In the genomic region with DNA sequence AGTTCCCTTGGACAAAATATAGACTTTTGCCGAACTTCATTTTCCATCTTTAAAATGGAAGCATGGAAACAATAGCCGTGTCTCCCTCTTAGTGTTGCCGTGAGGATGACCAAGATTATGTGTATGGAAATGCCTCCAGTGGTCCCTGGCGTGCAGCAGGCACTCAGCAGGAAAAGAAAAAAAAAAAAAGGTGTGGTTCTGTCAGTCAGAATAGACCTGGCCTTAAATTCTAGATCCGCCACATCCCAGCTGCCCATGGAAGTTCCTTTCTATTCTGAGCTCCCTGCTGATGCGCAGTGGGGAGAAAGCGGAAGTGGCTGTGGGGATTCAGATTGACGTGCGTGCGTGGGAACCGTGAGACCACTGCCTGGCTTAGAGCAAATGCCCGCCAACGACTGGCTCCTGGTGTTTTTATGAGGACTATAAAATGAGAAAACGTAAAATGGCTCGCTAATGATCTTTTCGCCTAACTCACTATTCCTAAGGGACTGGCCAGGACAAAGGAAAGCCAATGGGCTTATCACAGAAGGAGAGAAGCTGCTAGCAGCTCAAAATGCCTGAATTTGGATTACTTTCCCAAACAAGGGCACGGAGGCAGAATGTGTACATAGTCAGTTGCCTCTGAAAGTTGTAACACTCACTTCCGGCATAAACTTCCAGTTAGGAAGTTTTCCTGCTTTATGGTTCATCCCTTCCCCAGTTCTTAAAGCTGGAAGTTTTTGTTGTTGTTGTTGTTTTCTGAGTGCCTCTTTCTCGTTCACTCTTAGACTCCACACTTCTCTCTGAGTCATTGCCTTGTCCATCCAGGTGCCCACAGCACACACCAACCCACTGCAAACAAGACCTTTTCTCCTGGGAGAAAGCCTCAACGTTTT, we compare ENCODE assay signal across 16 cellular contexts. TPM values are rescaled to one million over a fixed set of nuclear protein-coding genes. Genes with fewer than 3 reads are reported as not detected.
A peak's percentile ranks its signal among the peaks of the same experiment; 100 is the strongest.
DNase-seq lines count a peak whose midpoint lies in the region; ATAC-seq and TF ChIP-seq lines count a peak whose summit lies in the region.
"Had no signal": no experiment of that assay in that cellular context is flagged by ENCODE, and none has a peak within 500 bp of the region (broad histone marks: within the 10 kb centered on the region; RNA-seq: fewer than 3 reads in every experiment).

No MANE protein-coding gene starts in this region.

- H3K4me3 ChIP-seq in GM23338 (no peak overlapping the region), esophagus muscularis mucosa (no peak overlapping the region), neural progenitor cell (no peak overlapping the region), mammary epithelial cell (replicated peaks in 1 of 3; ENCODE audit: insufficient read depth in 1 of 3, low read depth in 2 of 3, low read length in 3 of 3) (no peak overlapping the region), heart right ventricle (no peak overlapping the region), mucosa of descending colon (no peak overlapping the region)
- H3K4me3 ChIP-seq: BLaER1 had no signal

- CTCF ChIA-PET in mammary epithelial cell (lab: Charles Lee; ENCODE audit: low non-redundant PET): no interaction called here

- peaks cover 41% of the 10 kb centered on the region for H3K4me1 Mint-ChIP-seq in GM23338
- peaks cover 11% of the 10 kb centered on the region for H3K4me1 Mint-ChIP-seq in neural progenitor cell

- H3K36me3 Mint-ChIP-seq in GM23338 (ENCODE audit: low read depth) (no peaks in the 10 kb centered on the region), neural progenitor cell (no peaks in the 10 kb centered on the region)

- no peak overlapping the region for H3K9ac ChIP-seq in neural progenitor cell
- H3K9ac ChIP-seq in mammary epithelial cell (ENCODE audit: insufficient read depth, low read length): no peak overlapping the region
- H3K9ac ChIP-seq: BLaER1 had no signal

- DNase-seq in GM23338 (ENCODE audit: low spot score): no peak
- DNase-seq in KBM-7: peak; percentile 14
- peak; percentile 50 for DNase-seq in esophagus muscularis mucosa (ENCODE audit: extremely low spot score)
- DNase-seq in neural progenitor cell (ENCODE audit: low spot score): no peak
- no peak for DNase-seq in mammary epithelial cell
- no peak for DNase-seq in heart right ventricle
- DNase-seq in mucosa of descending colon: no peak
- DNase-seq: DMS 273 treated with DMSO at 0.1 percent for 48 hours, EL, HCEC 1CT, NCI-H1048, NCI-H446 treated with DMSO at 0.1 percent for 48 hours, NCI-H82, Right ventricle myocardium superior had no signal

- no peak for TF ChIP-seq CTCF in GM23338 (conservative IDR thresholded peaks at IDR 0.05; ENCODE audit: low read depth in 2 of 2)
- TF ChIP-seq CTCF in esophagus muscularis mucosa (IDR thresholded peaks at IDR 0.05): no peak
- TF ChIP-seq CTCF in neural progenitor cell (IDR thresholded peaks at IDR 0.05): no peak
- no peak for TF ChIP-seq CTCF in mammary epithelial cell (conservative IDR thresholded peaks at IDR 0.05 in 1 of 2, IDR thresholded peaks at IDR 0.05 in 1 of 2; ENCODE audit: extremely low read depth in 1 of 2, insufficient read depth in 1 of 2, low read depth in 1 of 2, low read length in 2 of 2)
- no peak for TF ChIP-seq CTCF in heart right ventricle (IDR thresholded peaks at IDR 0.05)
- TF ChIP-seq CTCF in mucosa of descending colon (IDR thresholded peaks at IDR 0.05): no peak

- H3K9me2 ChIP-seq in GM23338 (ENCODE audit: insufficient read depth): no peaks in the 10 kb centered on the region

- H3K27ac Mint-ChIP-seq in GM23338: no peak overlapping the region
- no peak overlapping the region for H3K27ac Mint-ChIP-seq in neural progenitor cell

- H3K27me3 ChIP-seq in GM23338 (ENCODE audit: insufficient read depth): no peaks in the 10 kb centered on the region
- H3K27me3 ChIP-seq in esophagus muscularis mucosa: peaks cover 0 to 19% (median 0%) of the 10 kb centered on the region in 4 donors
- no peaks in the 10 kb centered on the region for H3K27me3 ChIP-seq in neural progenitor cell
- H3K27me3 ChIP-seq in mammary epithelial cell (ENCODE audit: insufficient read depth, low read length): no peaks in the 10 kb centered on the region
- H3K27me3 ChIP-seq in heart right ventricle: peaks cover 0 to 14% (median 6%) of the 10 kb centered on the region in 7 donors
- H3K27me3 ChIP-seq: BLaER1 had no signal

- TF ChIP-seq POLR2A in esophagus muscularis mucosa (IDR thresholded peaks at IDR 0.05; ENCODE audit: low read depth): no peak

- no peaks in the 10 kb centered on the region for H3K9me3 ChIP-seq in esophagus muscularis mucosa
- H3K9me3 ChIP-seq in neural progenitor cell (ENCODE audit: low read depth): no peaks in the 10 kb centered on the region
- H3K9me3 ChIP-seq in mammary epithelial cell (replicated peaks; ENCODE audit: insufficient read depth, low read length): peaks cover 16% of the 10 kb centered on the region
- no peaks in the 10 kb centered on the region for H3K9me3 ChIP-seq in heart right ventricle
- no peaks in the 10 kb centered on the region for H3K9me3 ChIP-seq in mucosa of descending colon
- H3K9me3 ChIP-seq: BLaER1 had no signal

- H3K4me2 ChIP-seq in GM23338 (peak overlapping the region; percentile 2; the same call in 1 of the 2 replicates), neural progenitor cell (peak overlapping the region; percentile 47), mammary epithelial cell (ENCODE audit: insufficient read depth, low read depth, low read length) (no peak overlapping the region)
- H3K4me2 ChIP-seq: BLaER1 had no signal

- H3K27me3 Mint-ChIP-seq in GM23338 (ENCODE audit: insufficient read depth, low read depth, poor library complexity) (peaks cover 7% of the 10 kb centered on the region), neural progenitor cell (ENCODE audit: insufficient read depth, low read depth) (peaks cover 7% of the 10 kb centered on the region)

- H3F3A ChIP-seq in GM23338 (replicated peaks; ENCODE audit: low read depth): no peaks in the 10 kb centered on the region
- H3F3A ChIP-seq in neural progenitor cell (ENCODE audit: low read depth): no peaks in the 10 kb centered on the region

- TF ChIP-seq EP300 in esophagus muscularis mucosa (IDR thresholded peaks at IDR 0.05): no peak

- H3K36me3 ChIP-seq in GM23338 (ENCODE audit: insufficient read depth) (no peaks in the 10 kb centered on the region), esophagus muscularis mucosa (no peaks in the 10 kb centered on the region), neural progenitor cell (no peaks in the 10 kb centered on the region), mammary epithelial cell (ENCODE audit: insufficient read depth, low read length) (no peaks in the 10 kb centered on the region), heart right ventricle (no peaks in the 10 kb centered on the region), mucosa of descending colon (ENCODE audit: low read depth) (no peaks in the 10 kb centered on the region)
- H3K36me3 ChIP-seq: BLaER1 had no signal

- peak; percentile 36; the same call in 1 of the 3 replicates for ATAC-seq in GM23338
- no peak for ATAC-seq in heart right ventricle
- no peak for ATAC-seq in mucosa of descending colon
- ATAC-seq: Panc1 had no signal

- WGBS in esophagus muscularis mucosa: 80% methylated on average over 20 of the region's 20 CpGs
- 48% methylated on average over 19 of the region's 20 CpGs for WGBS in mammary epithelial cell (ENCODE audit: low coverage, missing lambda C conversion rate)
- WGBS in heart right ventricle, 2 donors: 80 to 83% methylated on average over 20 of the region's 20 CpGs

- no peaks in the 10 kb centered on the region for H4K20me1 ChIP-seq in GM23338 (replicated peaks; ENCODE audit: insufficient read depth)
- no peaks in the 10 kb centered on the region for H4K20me1 ChIP-seq in neural progenitor cell (ENCODE audit: low read depth)
- no peaks in the 10 kb centered on the region for H4K20me1 ChIP-seq in mammary epithelial cell (ENCODE audit: insufficient read depth, low read length)
- H4K20me1 ChIP-seq: BLaER1 had no signal

- H3K9me3 Mint-ChIP-seq in GM23338: no peaks in the 10 kb centered on the region
- H3K9me3 Mint-ChIP-seq in neural progenitor cell: no peaks in the 10 kb centered on the region

- no peak overlapping the region for H3K4me3 Mint-ChIP-seq in GM23338
- H3K4me3 Mint-ChIP-seq in neural progenitor cell: no peak overlapping the region

- dilution Hi-C loops in mammary epithelial cell (cut with HindIII; ENCODE audit: low sequenced_read_pairs): no loop called here

- no TSS peak for BruUV-seq in mammary epithelial cell (replicated peaks; lab: Mats Ljungman, UMichigan)

- H3K79me2 ChIP-seq in GM23338 (replicated peaks; ENCODE audit: insufficient read depth) (no peaks in the 10 kb centered on the region), neural progenitor cell (ENCODE audit: low read depth) (no peaks in the 10 kb centered on the region), mammary epithelial cell (ENCODE audit: insufficient read depth, low read length) (no peaks in the 10 kb centered on the region)

- H3K4me1 ChIP-seq in GM23338 (ENCODE audit: insufficient read depth) (peaks cover 28% of the 10 kb centered on the region; the same call in 1 of the 2 replicates), esophagus muscularis mucosa (no peaks in the 10 kb centered on the region), neural progenitor cell (peaks cover 15% of the 10 kb centered on the region), mammary epithelial cell (ENCODE audit: insufficient read depth, low read length) (no peaks in the 10 kb centered on the region), heart right ventricle (peaks cover 0 to 10% (median 0%) of the 10 kb centered on the region in 9 donors), mucosa of descending colon (ENCODE audit: low read depth) (no peaks in the 10 kb centered on the region)
- H3K4me1 ChIP-seq: BLaER1 had no signal

- H3K27ac ChIP-seq in GM23338 (ENCODE audit: low read depth): no peak overlapping the region
- no peak overlapping the region for H3K27ac ChIP-seq in esophagus muscularis mucosa (replicated peaks in 1 of 4)
- H3K27ac ChIP-seq in neural progenitor cell: no peak overlapping the region
- H3K27ac ChIP-seq in mammary epithelial cell (ENCODE audit: insufficient read depth, low read depth, low read length): no peak overlapping the region
- H3K27ac ChIP-seq in heart right ventricle: no peak overlapping the region
- H3K27ac ChIP-seq: BLaER1 had no signal

- in situ Hi-C loops in KBM-7 (cut with MboI; ENCODE audit: low pct_unique_long_range_greater_than_20kb, low sequenced_read_pairs): no loop called here
- in situ Hi-C loops in mammary epithelial cell (cut with MboI; ENCODE audit: low sequenced_read_pairs in 2 of 2): no loop called here

- intact Hi-C loops in esophagus muscularis mucosa (cut with DNase I) (no loop called here), mammary epithelial cell (cut with micrococcal nuclease) (no loop called here), heart right ventricle (cut with DNase I) (no loop called here), mucosa of descending colon (cut with DNase I, micrococcal nuclease) (no loop called here)

- peak overlapping the region; percentile 89 for H2AFZ ChIP-seq in GM23338
- H2AFZ ChIP-seq in neural progenitor cell (replicated peaks): peak overlapping the region; percentile 89
- H2AFZ ChIP-seq in mammary epithelial cell (ENCODE audit: low read depth, low read length): no peak overlapping the region

RNA-seq across cellular contexts. Expression of gene PDE10A, which starts 11.4 kb away (rescaled TPM):
- total RNA-seq in GM23338 (2014; rRNA removed; shearing (Covaris generic)): 2.0 and 3.9 TPM in 2 replicates
- polyA plus RNA-seq in GM23338 (2016; fragmentation: Nextera tagmentation; extraction: Ambion mirVana) (0.47 and 0.50 TPM in 2 replicates), mammary epithelial cell (not detected), heart right ventricle (10 to 100 TPM in 1 of 2 donors, 1 to 10 TPM in 1; 6.8 to 10.4 TPM)
- total RNA-seq in esophagus muscularis mucosa (1 to 10 TPM; 2.9 to 8.8 (median 3.9) TPM), neural progenitor cell (ENCODE audit: low replicate concordance) (11.9 and 17.3 TPM in 2 replicates), mammary epithelial cell (not detected), heart right ventricle (10 to 100 TPM; 10.0 to 20.4 (median 14.9) TPM), mucosa of descending colon (10 to 100 TPM in 1 of 3 donors, 1 to 10 TPM in 2; 1.7 to 18.0 (median 1.7) TPM)
- polyA minus RNA-seq in mammary epithelial cell: 1.4 TPM

Comparison
In these comparisons a context has a peak if more than half of its experiments do, and no peak if none do; other contexts are left out.
1. DNase-seq: peak in KBM-7 (single experiment) and esophagus muscularis mucosa (single experiment); none in GM23338 (single experiment), neural progenitor cell (single experiment), mammary epithelial cell (single experiment), heart right ventricle (0 of 2) and mucosa of descending colon (0 of 3).